ENCODE assay signal across 17 cellular contexts in genomic region chr6:170358496-170358895, GRCh38.
"Had no signal": no experiment of that assay in that cellular context is flagged by ENCODE, and none has a peak within 500 bp of the region (broad histone marks: within the 10 kb centered on the region; RNA-seq: fewer than 3 reads in every experiment).

No MANE protein-coding gene starts in this region.

- H3K9me2 ChIP-seq: SK-N-SH had no signal

- H3K9me3 Mint-ChIP-seq: type B pancreatic cell had no signal

- H3K4me1 Mint-ChIP-seq: activated CD8-positive, alpha-beta memory T cell treated with anti-CD3 and anti-CD28 coated beads, Interleukin-2, amount 10 ng/mL, durations not matched to agents 7 days and 5 days; activated naive CD4-positive, alpha-beta T cell treated with anti-CD3 and anti-CD28 coated beads, Interleukin-2, amount 10 ng/mL, durations not matched to agents 7 days and 5 days had no signal

- H3K27me3 Mint-ChIP-seq: activated CD4-positive, alpha-beta memory T cell treated with anti-CD3 and anti-CD28 coated beads for 36 hours; activated CD8-positive, alpha-beta memory T cell treated with anti-CD3 and anti-CD28 coated beads, Interleukin-2, amount 10 ng/mL, durations not matched to agents 7 days and 5 days; activated naive CD4-positive, alpha-beta T cell treated with anti-CD3 and anti-CD28 coated beads, Interleukin-2, amount 10 ng/mL, durations not matched to agents 7 days and 5 days; naive thymus-derived CD8-positive, alpha-beta T cell; type B pancreatic cell had no signal

- H3K27me3 ChIP-seq: esophagus muscularis mucosa had no signal

- H3K4me3 ChIP-seq: esophagus muscularis mucosa had no signal

- H3K4me2 ChIP-seq: SK-N-SH had no signal

- H3K27ac Mint-ChIP-seq: activated CD4-positive, alpha-beta memory T cell treated with anti-CD3 and anti-CD28 coated beads for 36 hours; activated CD8-positive, alpha-beta memory T cell treated with anti-CD3 and anti-CD28 coated beads, Interleukin-2, amount 10 ng/mL, durations not matched to agents 7 days and 5 days; activated naive CD4-positive, alpha-beta T cell treated with anti-CD3 and anti-CD28 coated beads, Interleukin-2, amount 10 ng/mL, durations not matched to agents 7 days and 5 days; activated T-helper 2 cell treated with anti-CD3 and anti-CD28 coated beads, Interferon-gamma antibody, Interleukin-2, Interleukin-4, amounts not matched to agents 10 μg/mL and 5 μg/mL and 100 μg/mL, durations not matched to agents 14 hours and 24 hours and 36 hours; type B pancreatic cell had no signal

- DNase-seq: activated CD4-positive, alpha-beta memory T cell treated with anti-CD3 and anti-CD28 coated beads for 36 hours; activated CD4-positive, alpha-beta T cell treated with anti-CD3 and anti-CD28 coated beads for 1 hour; activated CD8-positive, alpha-beta memory T cell treated with anti-CD3 and anti-CD28 coated beads, Interleukin-2, amount 10 ng/mL, durations not matched to agents 7 days and 5 days; activated naive CD4-positive, alpha-beta T cell treated with anti-CD3 and anti-CD28 coated beads, Interleukin-2, amount 10 ng/mL, durations not matched to agents 7 days and 5 days; activated T-cell treated with anti-CD3 and anti-CD28 coated beads, Interleukin-2, amount 50 U/mL, for 1 hour; foreskin fibroblast; naive thymus-derived CD8-positive, alpha-beta T cell; SK-N-SH; small intestine; stimulated activated CD4-positive, alpha-beta T cell treated with anti-CD3 and anti-CD28 coated beads, Interleukin-4, amount 100 ng/mL, for 4 hours; stimulated activated CD8-positive, alpha-beta memory T cell treated with anti-CD3 and anti-CD28 coated beads, Interleukin-4, amount 100 ng/mL, for 48 hours; stimulated activated naive CD4-positive, alpha-beta T cell treated with Interleukin-2 at 50 U/mL for 16 hours; T-helper 1 cell; T1000 had no signal

- ATAC-seq: activated CD8-positive, alpha-beta memory T cell treated with anti-CD3 and anti-CD28 coated beads, Interleukin-2, amount 10 ng/mL, durations not matched to agents 7 days and 5 days; naive thymus-derived CD8-positive, alpha-beta T cell had no signal

- H3K9me3 ChIP-seq: esophagus muscularis mucosa, SK-N-SH had no signal

- H3K4me3 Mint-ChIP-seq: activated CD4-positive, alpha-beta memory T cell treated with anti-CD3 and anti-CD28 coated beads for 36 hours; activated CD8-positive, alpha-beta memory T cell treated with anti-CD3 and anti-CD28 coated beads, Interleukin-2, amount 10 ng/mL, durations not matched to agents 7 days and 5 days; activated naive CD4-positive, alpha-beta T cell treated with anti-CD3 and anti-CD28 coated beads, Interleukin-2, amount 10 ng/mL, durations not matched to agents 7 days and 5 days; type B pancreatic cell had no signal

- H3K27ac ChIP-seq: esophagus muscularis mucosa had no signal
